1 cellular context compared by ENCODE assay signal in the genomic region with DNA sequence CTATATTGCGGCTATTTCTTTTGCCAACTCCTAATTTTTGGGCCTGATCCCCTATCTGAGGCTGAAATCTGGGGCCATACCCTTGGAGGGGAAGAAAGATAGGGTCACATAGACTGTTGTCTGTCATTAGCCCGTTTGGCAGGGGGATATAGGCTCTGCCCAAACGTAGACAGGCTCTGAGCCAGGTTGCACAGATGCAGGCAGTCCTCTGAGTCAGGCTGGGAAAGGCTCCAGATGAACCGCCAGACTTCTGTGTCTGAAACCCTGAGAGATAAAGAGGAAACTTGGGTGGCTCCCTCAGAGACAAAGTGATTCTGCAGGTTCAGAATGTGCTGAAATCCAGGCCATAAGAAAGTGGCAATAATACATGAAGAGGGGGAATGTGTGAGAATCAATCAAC.
TF ChIP-seq lines count a peak whose summit lies in the region.

No MANE protein-coding gene starts in this region.

TF ChIP-seq in WTC11, 78 proteins besides CTCF, POLR2A, EP300 and RAD21 (continued from another document):
- TF ChIP-seq, protein P1, sequence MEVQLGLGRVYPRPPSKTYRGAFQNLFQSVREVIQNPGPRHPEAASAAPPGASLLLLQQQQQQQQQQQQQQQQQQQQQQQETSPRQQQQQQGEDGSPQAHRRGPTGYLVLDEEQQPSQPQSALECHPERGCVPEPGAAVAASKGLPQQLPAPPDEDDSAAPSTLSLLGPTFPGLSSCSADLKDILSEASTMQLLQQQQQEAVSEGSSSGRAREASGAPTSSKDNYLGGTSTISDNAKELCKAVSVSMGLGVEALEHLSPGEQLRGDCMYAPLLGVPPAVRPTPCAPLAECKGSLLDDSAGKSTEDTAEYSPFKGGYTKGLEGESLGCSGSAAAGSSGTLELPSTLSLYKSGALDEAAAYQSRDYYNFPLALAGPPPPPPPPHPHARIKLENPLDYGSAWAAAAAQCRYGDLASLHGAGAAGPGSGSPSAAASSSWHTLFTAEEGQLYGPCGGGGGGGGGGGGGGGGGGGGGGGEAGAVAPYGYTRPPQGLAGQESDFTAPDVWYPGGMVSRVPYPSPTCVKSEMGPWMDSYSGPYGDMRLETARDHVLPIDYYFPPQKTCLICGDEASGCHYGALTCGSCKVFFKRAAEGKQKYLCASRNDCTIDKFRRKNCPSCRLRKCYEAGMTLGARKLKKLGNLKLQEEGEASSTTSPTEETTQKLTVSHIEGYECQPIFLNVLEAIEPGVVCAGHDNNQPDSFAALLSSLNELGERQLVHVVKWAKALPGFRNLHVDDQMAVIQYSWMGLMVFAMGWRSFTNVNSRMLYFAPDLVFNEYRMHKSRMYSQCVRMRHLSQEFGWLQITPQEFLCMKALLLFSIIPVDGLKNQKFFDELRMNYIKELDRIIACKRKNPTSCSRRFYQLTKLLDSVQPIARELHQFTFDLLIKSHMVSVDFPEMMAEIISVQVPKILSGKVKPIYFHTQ (CRISPR knock-in tag; IDR thresholded peaks at IDR 0.05), result no peak
- no peak for TF ChIP-seq NFE2L1 (CRISPR knock-in tag; IDR thresholded peaks at IDR 0.05)
